In the genomic region with DNA sequence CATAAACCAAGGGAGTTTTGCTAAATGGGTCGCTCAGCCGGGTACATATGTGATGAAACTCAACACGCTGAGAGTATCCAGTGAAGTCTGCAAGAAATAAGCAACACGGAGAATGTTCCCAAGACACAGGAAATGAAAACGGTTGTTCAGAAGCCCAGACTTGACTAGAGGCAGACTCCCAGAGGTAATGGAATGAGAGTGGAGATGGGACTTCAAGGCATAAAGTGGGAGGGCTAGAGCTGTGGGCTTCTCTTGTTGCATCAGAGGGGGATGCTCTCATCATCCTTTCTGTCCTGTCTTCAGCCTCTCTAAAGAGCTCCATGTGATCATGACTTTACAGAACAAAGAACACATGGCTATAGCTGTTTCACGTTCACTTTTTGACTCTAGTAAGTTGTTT, we compare ENCODE assay signal across 30 cellular contexts.
"Had no signal": no experiment of that assay in that cellular context is flagged by ENCODE, and none has a peak within 500 bp of the region (broad histone marks: within the 10 kb centered on the region; RNA-seq: fewer than 3 reads in every experiment).

No MANE protein-coding gene starts in this region.

- H3K36me3 ChIP-seq: colonic mucosa, esophagus squamous epithelium, gastrocnemius medialis, heart left ventricle had no signal

- H3K4me1 Mint-ChIP-seq: activated CD4-positive, alpha-beta memory T cell treated with anti-CD3 and anti-CD28 coated beads, Interleukin-2, amount 10 ng/mL, durations not matched to agents 7 days and 5 days; activated CD4-positive, alpha-beta T cell treated with anti-CD3 and anti-CD28 coated beads for 36 hours; activated CD4-positive, alpha-beta T cell treated with anti-CD3 and anti-CD28 coated beads, Interleukin-2, amount 10 ng/mL, durations not matched to agents 7 days and 5 days; activated T-helper 17 cell treated with anti-CD3 and anti-CD28 coated beads, Interleukin-2, amount 50 U/mL, for 72 hours had no signal

- DNase-seq: activated CD4-positive, alpha-beta memory T cell treated with anti-CD3 and anti-CD28 coated beads, Interleukin-2, amount 10 ng/mL, durations not matched to agents 7 days and 5 days; activated CD4-positive, alpha-beta T cell treated with anti-CD3 and anti-CD28 coated beads for 36 hours; activated CD4-positive, alpha-beta T cell treated with anti-CD3 and anti-CD28 coated beads, Interleukin-2, amount 10 ng/mL, durations not matched to agents 7 days and 5 days; activated CD4-positive, alpha-beta T cell treated with anti-CD3 and anti-CD28 coated beads, Interleukin-2, amount 50 U/mL, for 4 hours; activated CD4-positive, CD25-positive, alpha-beta regulatory T cell; activated CD4-positive, CD25-positive, alpha-beta regulatory T cell treated with anti-CD3 and anti-CD28 coated beads, Interleukin-2, amount 50 U/mL, for 72 hours; activated CD8-positive, alpha-beta memory T cell treated with anti-CD3 and anti-CD28 coated beads, Interleukin-2, amount 50 U/mL, for 48 hours; activated effector memory CD4-positive, alpha-beta T cell treated with Interleukin-2 at 50 U/mL for 16 hours; activated gamma-delta T cell treated with Interleukin-2 at 50 U/mL for 16 hours; activated naive CD4-positive, alpha-beta T cell treated with anti-CD3 and anti-CD28 coated beads, Interleukin-2, amount 50 U/mL, for 16 hours; activated naive CD4-positive, alpha-beta T cell treated with Interleukin-2 at 50 U/mL for 16 hours; activated T-cell treated with anti-CD3 and anti-CD28 coated beads for 4 hours; activated T-cell treated with anti-CD3 and anti-CD28 coated beads, Interleukin-2, amount 50 U/mL, for 24 hours; amygdala; aorta; body of pancreas; caudate nucleus; colonic mucosa; effector CD8-positive, alpha-beta T cell; esophagus squamous epithelium; foreskin keratinocyte; gastrocnemius medialis; glutamatergic neuron; heart left ventricle; T-helper 2 cell had no signal

- H3K9me3 Mint-ChIP-seq: activated CD4-positive, alpha-beta memory T cell treated with anti-CD3 and anti-CD28 coated beads, Interleukin-2, amount 10 ng/mL, durations not matched to agents 7 days and 5 days; activated CD4-positive, alpha-beta T cell treated with anti-CD3 and anti-CD28 coated beads, Interleukin-2, amount 10 ng/mL, durations not matched to agents 7 days and 5 days; activated T-cell treated with anti-CD3 and anti-CD28 coated beads, Interleukin-2, amount 50 U/mL, for 24 hours; activated T-helper 17 cell treated with anti-CD3 and anti-CD28 coated beads, Interleukin-2, amount 50 U/mL, for 72 hours had no signal

- H3K9me3 ChIP-seq: body of pancreas, colonic mucosa, esophagus squamous epithelium, gastrocnemius medialis, heart left ventricle had no signal

- H3K4me1 ChIP-seq: colonic mucosa, esophagus squamous epithelium, foreskin keratinocyte, gastrocnemius medialis, heart left ventricle had no signal

- ATAC-seq: activated CD4-positive, alpha-beta T cell treated with anti-CD3 and anti-CD28 coated beads for 36 hours; activated T-helper 17 cell treated with anti-CD3 and anti-CD28 coated beads, Interleukin-2, amount 50 U/mL, for 72 hours; body of pancreas; foreskin keratinocyte; gastrocnemius medialis; heart left ventricle had no signal

- H3K27me3 ChIP-seq: body of pancreas, colonic mucosa, gastrocnemius medialis, heart left ventricle had no signal

- H3K4me3 ChIP-seq: body of pancreas, colonic mucosa, esophagus squamous epithelium, gastrocnemius medialis, heart left ventricle had no signal

- H3K36me3 Mint-ChIP-seq: activated naive CD8-positive, alpha-beta T cell had no signal

- H3K27ac Mint-ChIP-seq: activated CD4-positive, alpha-beta memory T cell treated with anti-CD3 and anti-CD28 coated beads, Interleukin-2, amount 10 ng/mL, durations not matched to agents 7 days and 5 days; activated CD4-positive, alpha-beta T cell treated with anti-CD3 and anti-CD28 coated beads for 36 hours; activated CD4-positive, alpha-beta T cell treated with anti-CD3 and anti-CD28 coated beads, Interleukin-2, amount 10 ng/mL, durations not matched to agents 7 days and 5 days; activated naive CD8-positive, alpha-beta T cell; activated T-cell treated with anti-CD3 and anti-CD28 coated beads, Interleukin-2, amount 50 U/mL, for 24 hours; activated T-helper 17 cell treated with anti-CD3 and anti-CD28 coated beads, Interleukin-2, amount 50 U/mL, for 72 hours had no signal

- H3K27ac ChIP-seq: body of pancreas, colonic mucosa, epithelial cell of prostate, esophagus squamous epithelium, foreskin keratinocyte, gastrocnemius medialis, heart left ventricle had no signal

- H3K4me3 Mint-ChIP-seq: activated CD4-positive, alpha-beta memory T cell treated with anti-CD3 and anti-CD28 coated beads, Interleukin-2, amount 10 ng/mL, durations not matched to agents 7 days and 5 days; activated CD4-positive, alpha-beta T cell treated with anti-CD3 and anti-CD28 coated beads for 36 hours; activated CD4-positive, alpha-beta T cell treated with anti-CD3 and anti-CD28 coated beads, Interleukin-2, amount 10 ng/mL, durations not matched to agents 7 days and 5 days; activated naive CD8-positive, alpha-beta T cell; activated T-cell treated with anti-CD3 and anti-CD28 coated beads, Interleukin-2, amount 50 U/mL, for 24 hours; activated T-helper 17 cell treated with anti-CD3 and anti-CD28 coated beads, Interleukin-2, amount 50 U/mL, for 72 hours had no signal

- FAIRE-seq: endometrium, endothelial cell of umbilical vein had no signal
